8 cellular contexts compared by ENCODE assay signal in the genomic region with DNA sequence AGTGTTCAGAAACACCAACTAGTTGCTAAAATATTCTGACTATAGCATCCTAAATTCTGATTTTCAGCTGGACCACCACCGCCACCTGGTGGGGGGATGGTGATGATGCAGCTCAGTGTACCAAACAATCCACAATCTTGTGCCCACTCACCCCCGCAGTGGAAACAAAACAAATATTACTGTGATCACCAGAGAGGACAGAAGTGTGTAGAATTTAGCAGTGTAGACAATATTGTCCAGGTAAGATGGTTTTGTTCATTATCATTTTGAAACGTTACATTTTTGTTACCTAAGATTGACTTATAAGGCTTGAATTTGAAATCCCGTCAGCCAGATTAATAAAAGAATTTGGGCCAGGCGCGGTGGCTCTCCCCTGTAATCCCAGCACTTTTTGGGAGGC. TPM values are rescaled to one million over a fixed set of nuclear protein-coding genes. Genes with fewer than 3 reads are reported as not detected.
DNase-seq lines count a peak whose midpoint lies in the region; FAIRE-seq and TF ChIP-seq lines count a peak whose summit lies in the region.

No MANE protein-coding gene starts in this region.

- no peaks in the 10 kb centered on the region for H3K79me2 ChIP-seq in astrocyte (ENCODE audit: insufficient read depth, low read length)

- TF ChIP-seq POLR2A in spleen (IDR thresholded peaks at IDR 0.05), result no peak

- H3K4me2 ChIP-seq in astrocyte (ENCODE audit: low read length), result no peak overlapping the region

- no peaks in the 10 kb centered on the region for H3K27me3 ChIP-seq in astrocyte (ENCODE audit: insufficient read depth, low read length)
- no peaks in the 10 kb centered on the region for H3K27me3 ChIP-seq in spleen (replicated peaks in 1 of 7)

- TF ChIP-seq CTCF in 22Rv1 (IDR thresholded peaks at IDR 0.05) (peak; percentile 76), GM12874 (IDR thresholded peaks at IDR 0.05; ENCODE audit: insufficient read depth, low read depth, low read length) (peak; percentile 80), astrocyte (IDR thresholded peaks at IDR 0.05; ENCODE audit: insufficient read depth, low read depth, low read length) (peak; percentile 95), spleen (IDR thresholded peaks at IDR 0.05 in 8 of 11, conservative IDR thresholded peaks at IDR 0.05 in 3 of 11) (peak; percentile 75 to 92 (median 88))

- no peak overlapping the region for H3K9ac ChIP-seq in astrocyte (ENCODE audit: low read length)

- 64 to 70% (median 69%) methylated on average over 6 of the region's 6 CpGs for WGBS in spleen, 5 donors

- peaks cover 3% of the 10 kb centered on the region for H3K36me3 Mint-ChIP-seq in astrocyte (ENCODE audit: low read depth, unreplicated experiment)

- intact Hi-C loops in spleen (cut with DNase I; ENCODE audit: low total_unique reads), result loop anchor here (2.0 to 5.0 kb wide), 2 partner anchors 233 to 705 kb away; no protein-coding TSS in a partner anchor

- H3K36me3 ChIP-seq in astrocyte (ENCODE audit: insufficient read depth, low read length) (no peaks in the 10 kb centered on the region), spleen (peaks cover 0 to 49% (median under 1%) of the 10 kb centered on the region in 6 donors)

- H3K9me3 Mint-ChIP-seq in astrocyte (ENCODE audit: unreplicated experiment), result no peaks in the 10 kb centered on the region

- H3K4me1 Mint-ChIP-seq in astrocyte (ENCODE audit: low read depth, unreplicated experiment), result no peaks in the 10 kb centered on the region

- no peaks in the 10 kb centered on the region for H3K27me3 Mint-ChIP-seq in astrocyte (ENCODE audit: low read depth, unreplicated experiment)

- DNase-seq in Jurkat, Clone E6-1 (ENCODE audit: low read depth, low spot score), result peak; percentile 40
- DNase-seq in T-helper 22 cell (ENCODE audit: low read depth) (peak; percentile 8), astrocyte (ENCODE audit: low read depth) (no peak), hippocampal formation (lab: John Stamatoyannopoulos, UW) (peak; percentile 47 to 58), spleen (peak; percentile 82), DMS153 treated with DMSO at 0.1 percent for 48 hours (lab: John Stamatoyannopoulos, UW; ENCODE audit: unreplicated experiment) (no peak)

- H3K4me1 ChIP-seq in astrocyte (ENCODE audit: insufficient read depth, low read length) (no peaks in the 10 kb centered on the region), spleen (no peaks in the 10 kb centered on the region)

- no peak overlapping the region for H3K4me3 Mint-ChIP-seq in astrocyte (ENCODE audit: unreplicated experiment)

- no peak overlapping the region for H3K4me3 ChIP-seq in Jurkat, Clone E6-1 (ENCODE audit: low read length)
- H3K4me3 ChIP-seq in astrocyte (ENCODE audit: insufficient read depth, low read depth, low read length) (no peak overlapping the region), spleen (no peak overlapping the region)

- no peaks in the 10 kb centered on the region for H4K20me1 ChIP-seq in astrocyte (ENCODE audit: insufficient read depth, low read length)

- H3K27ac Mint-ChIP-seq in astrocyte (ENCODE audit: unreplicated experiment), result no peak overlapping the region

- H3K27ac ChIP-seq in 22Rv1, result no peak overlapping the region
- H3K27ac ChIP-seq in astrocyte (ENCODE audit: low read depth, low read length), result no peak overlapping the region
- no peak overlapping the region for H3K27ac ChIP-seq in spleen

- H2AFZ ChIP-seq in astrocyte (ENCODE audit: low read depth, low read length), result no peak overlapping the region

- no peaks in the 10 kb centered on the region for H3K9me3 ChIP-seq in astrocyte (ENCODE audit: insufficient read depth, low read depth, low read length)
- no peaks in the 10 kb centered on the region for H3K9me3 ChIP-seq in spleen

- FAIRE-seq in astrocyte (lab: Jason Lieb, UNC), result peak; percentile 60

RNA-seq across cellular contexts. Expression of a gene that starts 31.7 kb away (rescaled TPM):
- 83.1 TPM for polyA plus RNA-seq in Jurkat, Clone E6-1 (2012; ENCODE audit: insufficient read depth, insufficient read length)
- 78.3 and 79.4 TPM in 2 replicates for total RNA-seq in astrocyte
- total RNA-seq in spleen, result 100 to 1,000 TPM in 1 of 7 donors, 10 to 100 TPM in 6; 83.6 to 101 (median 92.7) TPM
- 10 to 100 TPM; 36.6 to 40.7 (median 37.2) TPM for polyA plus RNA-seq in spleen

Comparison
In these comparisons a context has a peak if more than half of its experiments do, and no peak if none do; other contexts are left out.
1. DNase-seq: peak in Jurkat, Clone E6-1 (single experiment), T-helper 22 cell (single experiment), hippocampal formation (2 of 2) and spleen (single experiment); none in astrocyte (single experiment) and DMS153 treated with DMSO at 0.1 percent for 48 hours (single experiment).
2. Peak in every context shown above with its lines, with median percentiles within 50 percentile points of each other: CTCF ChIP-seq.